Comparison of ENCODE assay signal across 23 cellular contexts in the genomic region with DNA sequence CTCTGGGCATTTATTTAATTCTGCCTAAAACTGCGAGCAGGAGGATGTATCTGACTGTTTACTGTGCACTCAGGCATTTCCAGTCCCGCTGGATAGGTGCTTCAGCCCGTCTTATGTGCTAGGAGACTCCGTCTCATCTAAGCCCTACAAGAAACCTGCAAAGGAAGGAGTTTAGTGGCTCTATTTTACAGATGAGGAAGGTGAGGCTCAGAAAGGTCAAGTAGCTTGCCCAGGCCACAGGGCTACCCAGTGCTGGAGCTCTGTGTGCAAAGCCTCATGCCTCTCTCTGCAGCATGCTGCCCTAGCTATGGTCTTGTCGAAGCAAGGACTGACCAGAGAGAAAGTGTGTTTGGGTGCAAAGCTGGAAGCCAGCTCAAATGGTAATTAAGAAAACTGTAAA.
"Had no signal": no experiment of that assay in that cellular context is flagged by ENCODE, and none has a peak within 500 bp of the region (broad histone marks: within the 10 kb centered on the region; RNA-seq: fewer than 3 reads in every experiment).

No MANE protein-coding gene starts in this region.

- H2AFZ ChIP-seq: hepatocyte had no signal

- ATAC-seq: left colon; natural killer cell; pancreas; stimulated activated memory B cell treated with anti-CD40 and anti-IgM and Interleukin-4, amounts not matched to agents 10 μg/mL and 1 μg/mL and 100 μg/mL, for 72 hours; stimulated activated naive CD8-positive, alpha-beta T cell treated with anti-CD3 and anti-CD28 coated beads, Interleukin-15, Interleukin-2, amounts not matched to agents 100 U/mL and 50 U/mL, for 24 hours had no signal

- DNase-seq: dermis blood vessel endothelial cell; effector memory CD4-positive, alpha-beta T cell; head of caudate nucleus; left colon; natural killer cell; pancreas; right cardiac atrium; spleen; stimulated activated CD4-positive, alpha-beta T cell treated with anti-CD3 and anti-CD28 coated beads, Interleukin-4, amount 100 ng/mL, for 4 hours; stimulated activated naive CD8-positive, alpha-beta T cell treated with anti-CD3 and anti-CD28 coated beads, Interleukin-15, Interleukin-2, amounts not matched to agents 100 U/mL and 50 U/mL, for 24 hours; substantia nigra; trophoblast cell had no signal

- H3K79me2 ChIP-seq: hepatocyte had no signal

- H3K36me3 ChIP-seq: neutrophil, pancreas, spleen, thoracic aorta had no signal

- H3K27ac ChIP-seq: hepatocyte, neutrophil, pancreas, skin epidermis, spleen had no signal

- H3K4me1 Mint-ChIP-seq: central memory CD8-positive, alpha-beta T cell; natural killer cell; stimulated activated memory B cell treated with anti-CD40 and anti-IgM and Interleukin-4, amounts not matched to agents 10 μg/mL and 1 μg/mL and 100 μg/mL, for 72 hours had no signal

- H3K9me3 Mint-ChIP-seq: central memory CD8-positive, alpha-beta T cell; memory B cell; natural killer cell; stimulated activated memory B cell treated with anti-CD40 and anti-IgM and Interleukin-4, amounts not matched to agents 10 μg/mL and 1 μg/mL and 100 μg/mL, for 72 hours had no signal

- FAIRE-seq: endothelial cell of umbilical vein, frontal cortex, pancreas had no signal

- H3K27ac Mint-ChIP-seq: memory B cell; natural killer cell; stimulated activated memory B cell treated with anti-CD40 and anti-IgM and Interleukin-4, amounts not matched to agents 10 μg/mL and 1 μg/mL and 100 μg/mL, for 72 hours had no signal

- H3K36me3 Mint-ChIP-seq: memory B cell; natural killer cell; stimulated activated memory B cell treated with anti-CD40 and anti-IgM and Interleukin-4, amounts not matched to agents 10 μg/mL and 1 μg/mL and 100 μg/mL, for 72 hours had no signal

- H3K4me2 ChIP-seq: hepatocyte had no signal

- H3K27me3 ChIP-seq: hepatocyte, pancreas, spleen had no signal

- H3K4me3 ChIP-seq: coronary artery, hepatocyte, lung, pancreas, skin epidermis, spleen, thoracic aorta had no signal

- H3K4me1 ChIP-seq: pancreas had no signal

- H3K9me3 ChIP-seq: neutrophil, pancreas, spleen, thoracic aorta had no signal

- H3K4me3 Mint-ChIP-seq: central memory CD8-positive, alpha-beta T cell; memory B cell; natural killer cell; stimulated activated memory B cell treated with anti-CD40 and anti-IgM and Interleukin-4, amounts not matched to agents 10 μg/mL and 1 μg/mL and 100 μg/mL, for 72 hours had no signal
